ENCODE assay signal across 1 cellular context in the genomic region with DNA sequence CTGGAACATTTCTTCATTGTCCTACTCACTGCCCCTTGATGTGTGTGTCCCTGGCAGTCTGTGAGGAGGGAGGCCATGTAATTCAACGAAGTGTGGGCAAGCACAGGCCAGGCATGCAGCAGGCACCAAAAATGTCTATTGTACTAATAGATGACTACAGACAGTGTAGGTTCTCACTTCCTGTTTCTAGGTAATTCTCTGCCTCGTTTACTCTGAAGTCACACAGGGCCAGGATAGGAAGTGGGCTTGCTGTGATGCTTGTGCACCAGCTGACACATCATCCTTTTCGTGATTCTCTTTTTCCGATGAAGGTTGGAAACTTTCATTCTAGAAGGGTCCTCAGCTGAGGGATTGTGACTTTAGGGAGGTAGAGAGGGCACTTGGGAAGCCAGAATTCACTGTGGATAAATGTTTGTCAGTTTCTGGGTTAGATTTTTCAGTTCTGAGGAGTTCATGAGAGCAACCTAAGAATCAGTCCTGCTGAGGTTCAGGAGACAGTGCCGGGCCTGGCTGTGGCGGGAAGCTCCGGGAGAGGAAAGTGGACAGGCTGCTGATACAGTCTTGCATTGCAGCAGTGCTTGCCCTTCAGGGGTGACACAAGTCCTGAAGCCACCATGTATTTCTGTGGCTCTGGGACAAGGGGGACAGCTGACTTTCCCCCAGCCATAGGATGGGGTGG.
TF ChIP-seq lines count a peak whose summit lies in the region.

No MANE protein-coding gene starts in this region.

TF ChIP-seq in WTC11, 78 proteins besides CTCF, POLR2A, EP300 and RAD21 (continued from another document):
- TF ChIP-seq, protein P1, sequence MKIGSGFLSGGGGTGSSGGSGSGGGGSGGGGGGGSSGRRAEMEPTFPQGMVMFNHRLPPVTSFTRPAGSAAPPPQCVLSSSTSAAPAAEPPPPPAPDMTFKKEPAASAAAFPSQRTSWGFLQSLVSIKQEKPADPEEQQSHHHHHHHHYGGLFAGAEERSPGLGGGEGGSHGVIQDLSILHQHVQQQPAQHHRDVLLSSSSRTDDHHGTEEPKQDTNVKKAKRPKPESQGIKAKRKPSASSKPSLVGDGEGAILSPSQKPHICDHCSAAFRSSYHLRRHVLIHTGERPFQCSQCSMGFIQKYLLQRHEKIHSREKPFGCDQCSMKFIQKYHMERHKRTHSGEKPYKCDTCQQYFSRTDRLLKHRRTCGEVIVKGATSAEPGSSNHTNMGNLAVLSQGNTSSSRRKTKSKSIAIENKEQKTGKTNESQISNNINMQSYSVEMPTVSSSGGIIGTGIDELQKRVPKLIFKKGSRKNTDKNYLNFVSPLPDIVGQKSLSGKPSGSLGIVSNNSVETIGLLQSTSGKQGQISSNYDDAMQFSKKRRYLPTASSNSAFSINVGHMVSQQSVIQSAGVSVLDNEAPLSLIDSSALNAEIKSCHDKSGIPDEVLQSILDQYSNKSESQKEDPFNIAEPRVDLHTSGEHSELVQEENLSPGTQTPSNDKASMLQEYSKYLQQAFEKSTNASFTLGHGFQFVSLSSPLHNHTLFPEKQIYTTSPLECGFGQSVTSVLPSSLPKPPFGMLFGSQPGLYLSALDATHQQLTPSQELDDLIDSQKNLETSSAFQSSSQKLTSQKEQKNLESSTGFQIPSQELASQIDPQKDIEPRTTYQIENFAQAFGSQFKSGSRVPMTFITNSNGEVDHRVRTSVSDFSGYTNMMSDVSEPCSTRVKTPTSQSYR (CRISPR knock-in tag; IDR thresholded peaks at IDR 0.05): no peak
- no peak for TF ChIP-seq ESRRA (CRISPR knock-in tag; IDR thresholded peaks at IDR 0.05; ENCODE audit: borderline replicate concordance)
- TF ChIP-seq, protein P2, sequence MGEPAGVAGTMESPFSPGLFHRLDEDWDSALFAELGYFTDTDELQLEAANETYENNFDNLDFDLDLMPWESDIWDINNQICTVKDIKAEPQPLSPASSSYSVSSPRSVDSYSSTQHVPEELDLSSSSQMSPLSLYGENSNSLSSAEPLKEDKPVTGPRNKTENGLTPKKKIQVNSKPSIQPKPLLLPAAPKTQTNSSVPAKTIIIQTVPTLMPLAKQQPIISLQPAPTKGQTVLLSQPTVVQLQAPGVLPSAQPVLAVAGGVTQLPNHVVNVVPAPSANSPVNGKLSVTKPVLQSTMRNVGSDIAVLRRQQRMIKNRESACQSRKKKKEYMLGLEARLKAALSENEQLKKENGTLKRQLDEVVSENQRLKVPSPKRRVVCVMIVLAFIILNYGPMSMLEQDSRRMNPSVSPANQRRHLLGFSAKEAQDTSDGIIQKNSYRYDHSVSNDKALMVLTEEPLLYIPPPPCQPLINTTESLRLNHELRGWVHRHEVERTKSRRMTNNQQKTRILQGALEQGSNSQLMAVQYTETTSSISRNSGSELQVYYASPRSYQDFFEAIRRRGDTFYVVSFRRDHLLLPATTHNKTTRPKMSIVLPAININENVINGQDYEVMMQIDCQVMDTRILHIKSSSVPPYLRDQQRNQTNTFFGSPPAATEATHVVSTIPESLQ (CRISPR knock-in tag; IDR thresholded peaks at IDR 0.05): no peak
- no peak for TF ChIP-seq RORB (CRISPR knock-in tag; IDR thresholded peaks at IDR 0.05)
- TF ChIP-seq, protein P3, sequence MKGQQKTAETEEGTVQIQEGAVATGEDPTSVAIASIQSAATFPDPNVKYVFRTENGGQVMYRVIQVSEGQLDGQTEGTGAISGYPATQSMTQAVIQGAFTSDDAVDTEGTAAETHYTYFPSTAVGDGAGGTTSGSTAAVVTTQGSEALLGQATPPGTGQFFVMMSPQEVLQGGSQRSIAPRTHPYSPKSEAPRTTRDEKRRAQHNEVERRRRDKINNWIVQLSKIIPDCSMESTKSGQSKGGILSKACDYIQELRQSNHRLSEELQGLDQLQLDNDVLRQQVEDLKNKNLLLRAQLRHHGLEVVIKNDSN (CRISPR knock-in tag; IDR thresholded peaks at IDR 0.05): no peak
- TF ChIP-seq, protein P4, sequence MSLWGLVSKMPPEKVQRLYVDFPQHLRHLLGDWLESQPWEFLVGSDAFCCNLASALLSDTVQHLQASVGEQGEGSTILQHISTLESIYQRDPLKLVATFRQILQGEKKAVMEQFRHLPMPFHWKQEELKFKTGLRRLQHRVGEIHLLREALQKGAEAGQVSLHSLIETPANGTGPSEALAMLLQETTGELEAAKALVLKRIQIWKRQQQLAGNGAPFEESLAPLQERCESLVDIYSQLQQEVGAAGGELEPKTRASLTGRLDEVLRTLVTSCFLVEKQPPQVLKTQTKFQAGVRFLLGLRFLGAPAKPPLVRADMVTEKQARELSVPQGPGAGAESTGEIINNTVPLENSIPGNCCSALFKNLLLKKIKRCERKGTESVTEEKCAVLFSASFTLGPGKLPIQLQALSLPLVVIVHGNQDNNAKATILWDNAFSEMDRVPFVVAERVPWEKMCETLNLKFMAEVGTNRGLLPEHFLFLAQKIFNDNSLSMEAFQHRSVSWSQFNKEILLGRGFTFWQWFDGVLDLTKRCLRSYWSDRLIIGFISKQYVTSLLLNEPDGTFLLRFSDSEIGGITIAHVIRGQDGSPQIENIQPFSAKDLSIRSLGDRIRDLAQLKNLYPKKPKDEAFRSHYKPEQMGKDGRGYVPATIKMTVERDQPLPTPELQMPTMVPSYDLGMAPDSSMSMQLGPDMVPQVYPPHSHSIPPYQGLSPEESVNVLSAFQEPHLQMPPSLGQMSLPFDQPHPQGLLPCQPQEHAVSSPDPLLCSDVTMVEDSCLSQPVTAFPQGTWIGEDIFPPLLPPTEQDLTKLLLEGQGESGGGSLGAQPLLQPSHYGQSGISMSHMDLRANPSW (CRISPR knock-in tag; conservative IDR thresholded peaks at IDR 0.05; ENCODE audit: low read depth): no peak
- TF ChIP-seq CBFB (CRISPR knock-in tag; IDR thresholded peaks at IDR 0.05; ENCODE audit: low read depth): no peak
TF ChIP-seq in WTC11: peak in this region for 0.
